In the genomic region with DNA sequence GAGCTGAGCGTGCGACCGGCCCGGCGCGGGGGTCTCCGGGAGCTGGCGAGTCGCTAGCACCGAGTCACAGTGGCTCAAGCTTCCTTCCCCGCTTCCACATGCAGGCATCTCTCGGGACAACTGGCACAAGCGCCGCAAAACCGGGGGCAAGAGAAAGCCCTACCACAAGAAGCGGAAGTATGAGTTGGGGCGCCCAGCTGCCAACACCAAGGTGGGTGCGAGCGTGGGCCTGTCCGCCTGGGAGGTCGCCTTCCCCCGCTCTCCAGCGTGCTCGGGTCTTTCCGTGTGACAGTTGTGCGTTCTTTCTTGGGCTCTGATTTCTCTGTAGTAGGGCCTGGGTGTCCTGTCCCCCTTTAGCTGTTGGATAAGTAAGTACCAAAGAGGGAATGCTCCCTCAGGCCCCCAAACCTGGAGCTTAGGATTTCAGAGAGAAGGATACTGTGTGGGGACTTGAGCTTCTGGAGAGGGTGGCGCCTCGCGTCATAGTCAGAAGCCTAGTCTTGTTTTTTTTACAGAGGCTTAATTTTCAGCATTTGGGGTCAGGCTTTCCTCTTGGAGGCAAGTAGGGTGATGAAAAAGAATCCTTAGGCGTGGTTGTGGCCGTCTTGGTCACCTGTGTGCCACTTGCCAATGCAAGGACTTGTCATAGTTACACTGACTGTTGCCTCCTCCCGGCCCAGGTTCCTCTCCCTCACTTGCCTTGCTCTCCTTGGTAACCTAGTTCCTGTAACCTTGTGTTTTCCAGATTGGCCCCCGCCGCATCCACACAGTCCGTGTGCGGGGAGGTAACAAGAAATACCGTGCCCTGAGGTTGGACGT, we compare ENCODE assay signal across 1 cellular context.
A peak's percentile ranks its signal among the peaks of the same experiment; 100 is the strongest.
TF ChIP-seq lines count a peak whose summit lies in the region.

No MANE protein-coding gene starts in this region.

TF ChIP-seq in K562, 482 proteins besides CTCF, POLR2A, EP300 and RAD21 (continued from another document and continues in another):
- TF ChIP-seq, protein P1, sequence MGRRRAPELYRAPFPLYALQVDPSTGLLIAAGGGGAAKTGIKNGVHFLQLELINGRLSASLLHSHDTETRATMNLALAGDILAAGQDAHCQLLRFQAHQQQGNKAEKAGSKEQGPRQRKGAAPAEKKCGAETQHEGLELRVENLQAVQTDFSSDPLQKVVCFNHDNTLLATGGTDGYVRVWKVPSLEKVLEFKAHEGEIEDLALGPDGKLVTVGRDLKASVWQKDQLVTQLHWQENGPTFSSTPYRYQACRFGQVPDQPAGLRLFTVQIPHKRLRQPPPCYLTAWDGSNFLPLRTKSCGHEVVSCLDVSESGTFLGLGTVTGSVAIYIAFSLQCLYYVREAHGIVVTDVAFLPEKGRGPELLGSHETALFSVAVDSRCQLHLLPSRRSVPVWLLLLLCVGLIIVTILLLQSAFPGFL (CRISPR knock-in tag; IDR thresholded peaks at IDR 0.05) = 0 out of 2 replicates have a peak, but pooled peaks have one; percentile 70
- TF ChIP-seq ZNF224 (CRISPR knock-in tag; IDR thresholded peaks at IDR 0.05) = 0 out of 2 replicates have a peak, but pooled peaks have one; percentile 12
- TF ChIP-seq CEBPB (tag; IDR thresholded peaks at IDR 0.05) = no peak
- TF ChIP-seq ZNF12 (CRISPR knock-in tag; IDR thresholded peaks at IDR 0.05) = peak; percentile 64; the same call in 1 of the 2 replicates
- TF ChIP-seq LARP7 (IDR thresholded peaks at IDR 0.05) = no peak
- peak; percentile 33 for TF ChIP-seq RBFOX2 (IDR thresholded peaks at IDR 0.05; ENCODE audit: low read depth, low read length)
- TF ChIP-seq TGIF2 (CRISPR knock-in tag; IDR thresholded peaks at IDR 0.05) = peak; percentile 84; the same call in 1 of the 2 replicates
- no peak for TF ChIP-seq ZBTB7A (IDR thresholded peaks at IDR 0.05; ENCODE audit: borderline replicate concordance, control insufficient read depth, low read depth, low read length)
- TF ChIP-seq, protein P2, sequence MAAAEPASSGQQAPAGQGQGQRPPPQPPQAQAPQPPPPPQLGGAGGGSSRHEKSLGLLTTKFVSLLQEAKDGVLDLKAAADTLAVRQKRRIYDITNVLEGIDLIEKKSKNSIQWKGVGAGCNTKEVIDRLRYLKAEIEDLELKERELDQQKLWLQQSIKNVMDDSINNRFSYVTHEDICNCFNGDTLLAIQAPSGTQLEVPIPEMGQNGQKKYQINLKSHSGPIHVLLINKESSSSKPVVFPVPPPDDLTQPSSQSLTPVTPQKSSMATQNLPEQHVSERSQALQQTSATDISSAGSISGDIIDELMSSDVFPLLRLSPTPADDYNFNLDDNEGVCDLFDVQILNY (CRISPR knock-in tag; IDR thresholded peaks at IDR 0.05) = peak; percentile 52; the same call in 1 of the 2 replicates
- no peak for TF ChIP-seq ZNF347 (CRISPR knock-in tag; IDR thresholded peaks at IDR 0.05; ENCODE audit: low read depth)
- TF ChIP-seq POLR2G (IDR thresholded peaks at IDR 0.05; ENCODE audit: low read depth, low read length) = peak; percentile 78; the same call in 1 of the 2 replicates
- TF ChIP-seq FOXA3 (CRISPR knock-in tag; conservative IDR thresholded peaks at IDR 0.05 in 1 of 2, IDR thresholded peaks at IDR 0.05 in 1 of 2) = peak in 1 of 2 experiments; percentile 66; a peak in 1 of 4 replicates
- no peak for TF ChIP-seq POLR2H (tag; IDR thresholded peaks at IDR 0.05; ENCODE audit: low read depth)
- TF ChIP-seq, protein P3, sequence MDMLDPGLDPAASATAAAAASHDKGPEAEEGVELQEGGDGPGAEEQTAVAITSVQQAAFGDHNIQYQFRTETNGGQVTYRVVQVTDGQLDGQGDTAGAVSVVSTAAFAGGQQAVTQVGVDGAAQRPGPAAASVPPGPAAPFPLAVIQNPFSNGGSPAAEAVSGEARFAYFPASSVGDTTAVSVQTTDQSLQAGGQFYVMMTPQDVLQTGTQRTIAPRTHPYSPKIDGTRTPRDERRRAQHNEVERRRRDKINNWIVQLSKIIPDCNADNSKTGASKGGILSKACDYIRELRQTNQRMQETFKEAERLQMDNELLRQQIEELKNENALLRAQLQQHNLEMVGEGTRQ (CRISPR knock-in tag; IDR thresholded peaks at IDR 0.05) = no peak
- TF ChIP-seq, protein P4, sequence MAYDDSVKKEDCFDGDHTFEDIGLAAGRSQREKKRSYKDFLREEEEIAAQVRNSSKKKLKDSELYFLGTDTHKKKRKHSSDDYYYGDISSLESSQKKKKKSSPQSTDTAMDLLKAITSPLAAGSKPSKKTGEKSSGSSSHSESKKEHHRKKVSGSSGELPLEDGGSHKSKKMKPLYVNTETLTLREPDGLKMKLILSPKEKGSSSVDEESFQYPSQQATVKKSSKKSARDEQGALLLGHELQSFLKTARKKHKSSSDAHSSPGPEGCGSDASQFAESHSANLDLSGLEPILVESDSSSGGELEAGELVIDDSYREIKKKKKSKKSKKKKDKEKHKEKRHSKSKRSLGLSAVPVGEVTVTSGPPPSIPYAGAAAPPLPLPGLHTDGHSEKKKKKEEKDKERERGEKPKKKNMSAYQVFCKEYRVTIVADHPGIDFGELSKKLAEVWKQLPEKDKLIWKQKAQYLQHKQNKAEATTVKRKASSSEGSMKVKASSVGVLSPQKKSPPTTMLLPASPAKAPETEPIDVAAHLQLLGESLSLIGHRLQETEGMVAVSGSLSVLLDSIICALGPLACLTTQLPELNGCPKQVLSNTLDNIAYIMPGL (CRISPR knock-in tag; IDR thresholded peaks at IDR 0.05) = peak; percentile 60
- TF ChIP-seq, protein P5, sequence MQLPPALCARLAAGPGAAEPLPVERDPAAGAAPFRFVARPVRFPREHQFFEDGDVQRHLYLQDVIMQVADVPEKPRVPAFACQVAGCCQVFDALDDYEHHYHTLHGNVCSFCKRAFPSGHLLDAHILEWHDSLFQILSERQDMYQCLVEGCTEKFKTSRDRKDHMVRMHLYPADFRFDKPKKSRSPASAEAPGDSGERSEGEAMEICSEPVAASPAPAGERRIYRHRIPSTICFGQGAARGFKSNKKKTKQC (CRISPR knock-in tag; IDR thresholded peaks at IDR 0.05) = 0 out of 2 replicates have a peak, but pooled peaks have one; percentile 0
- TF ChIP-seq ZNF212 (CRISPR knock-in tag; IDR thresholded peaks at IDR 0.05) = 0 out of 2 replicates have a peak, but pooled peaks have one; percentile 39
- TF ChIP-seq, protein P6, sequence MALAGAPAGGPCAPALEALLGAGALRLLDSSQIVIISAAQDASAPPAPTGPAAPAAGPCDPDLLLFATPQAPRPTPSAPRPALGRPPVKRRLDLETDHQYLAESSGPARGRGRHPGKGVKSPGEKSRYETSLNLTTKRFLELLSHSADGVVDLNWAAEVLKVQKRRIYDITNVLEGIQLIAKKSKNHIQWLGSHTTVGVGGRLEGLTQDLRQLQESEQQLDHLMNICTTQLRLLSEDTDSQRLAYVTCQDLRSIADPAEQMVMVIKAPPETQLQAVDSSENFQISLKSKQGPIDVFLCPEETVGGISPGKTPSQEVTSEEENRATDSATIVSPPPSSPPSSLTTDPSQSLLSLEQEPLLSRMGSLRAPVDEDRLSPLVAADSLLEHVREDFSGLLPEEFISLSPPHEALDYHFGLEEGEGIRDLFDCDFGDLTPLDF (CRISPR knock-in tag; IDR thresholded peaks at IDR 0.05) = no peak; the same call in 1 of the 2 replicates
- peak; percentile 69 for TF ChIP-seq ETV5 (CRISPR knock-in tag; IDR thresholded peaks at IDR 0.05; ENCODE audit: low read depth)
- TF ChIP-seq RBM22 (IDR thresholded peaks at IDR 0.05; ENCODE audit: low read depth, low read length, poor library complexity, severe bottlenecking) = peak; percentile 39
- TF ChIP-seq FOXM1 (IDR thresholded peaks at IDR 0.05; ENCODE audit: low read depth) = no peak
- TF ChIP-seq FOXM1 (CRISPR knock-in tag; IDR thresholded peaks at IDR 0.05; ENCODE audit: low read depth) = peak; percentile 0
- no peak for TF ChIP-seq ZNF830 (CRISPR knock-in tag; IDR thresholded peaks at IDR 0.05)
- TF ChIP-seq, protein P7, sequence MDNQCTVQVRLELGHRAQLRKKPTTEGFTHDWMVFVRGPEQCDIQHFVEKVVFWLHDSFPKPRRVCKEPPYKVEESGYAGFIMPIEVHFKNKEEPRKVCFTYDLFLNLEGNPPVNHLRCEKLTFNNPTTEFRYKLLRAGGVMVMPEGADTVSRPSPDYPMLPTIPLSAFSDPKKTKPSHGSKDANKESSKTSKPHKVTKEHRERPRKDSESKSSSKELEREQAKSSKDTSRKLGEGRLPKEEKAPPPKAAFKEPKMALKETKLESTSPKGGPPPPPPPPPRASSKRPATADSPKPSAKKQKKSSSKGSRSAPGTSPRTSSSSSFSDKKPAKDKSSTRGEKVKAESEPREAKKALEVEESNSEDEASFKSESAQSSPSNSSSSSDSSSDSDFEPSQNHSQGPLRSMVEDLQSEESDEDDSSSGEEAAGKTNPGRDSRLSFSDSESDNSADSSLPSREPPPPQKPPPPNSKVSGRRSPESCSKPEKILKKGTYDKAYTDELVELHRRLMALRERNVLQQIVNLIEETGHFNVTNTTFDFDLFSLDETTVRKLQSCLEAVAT (IDR thresholded peaks at IDR 0.05) = 0 out of 4 replicates have a peak, but pooled peaks of 1 of the 2 experiments have one; percentile 40
- TF ChIP-seq, protein P8, sequence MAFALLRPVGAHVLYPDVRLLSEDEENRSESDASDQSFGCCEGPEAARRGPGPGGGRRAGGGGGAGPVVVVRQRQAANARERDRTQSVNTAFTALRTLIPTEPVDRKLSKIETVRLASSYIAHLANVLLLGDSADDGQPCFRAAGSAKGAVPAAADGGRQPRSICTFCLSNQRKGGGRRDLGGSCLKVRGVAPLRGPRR (CRISPR knock-in tag; IDR thresholded peaks at IDR 0.05) = peak; percentile 43; the same call in 1 of the 2 replicates
- TF ChIP-seq, protein P9, sequence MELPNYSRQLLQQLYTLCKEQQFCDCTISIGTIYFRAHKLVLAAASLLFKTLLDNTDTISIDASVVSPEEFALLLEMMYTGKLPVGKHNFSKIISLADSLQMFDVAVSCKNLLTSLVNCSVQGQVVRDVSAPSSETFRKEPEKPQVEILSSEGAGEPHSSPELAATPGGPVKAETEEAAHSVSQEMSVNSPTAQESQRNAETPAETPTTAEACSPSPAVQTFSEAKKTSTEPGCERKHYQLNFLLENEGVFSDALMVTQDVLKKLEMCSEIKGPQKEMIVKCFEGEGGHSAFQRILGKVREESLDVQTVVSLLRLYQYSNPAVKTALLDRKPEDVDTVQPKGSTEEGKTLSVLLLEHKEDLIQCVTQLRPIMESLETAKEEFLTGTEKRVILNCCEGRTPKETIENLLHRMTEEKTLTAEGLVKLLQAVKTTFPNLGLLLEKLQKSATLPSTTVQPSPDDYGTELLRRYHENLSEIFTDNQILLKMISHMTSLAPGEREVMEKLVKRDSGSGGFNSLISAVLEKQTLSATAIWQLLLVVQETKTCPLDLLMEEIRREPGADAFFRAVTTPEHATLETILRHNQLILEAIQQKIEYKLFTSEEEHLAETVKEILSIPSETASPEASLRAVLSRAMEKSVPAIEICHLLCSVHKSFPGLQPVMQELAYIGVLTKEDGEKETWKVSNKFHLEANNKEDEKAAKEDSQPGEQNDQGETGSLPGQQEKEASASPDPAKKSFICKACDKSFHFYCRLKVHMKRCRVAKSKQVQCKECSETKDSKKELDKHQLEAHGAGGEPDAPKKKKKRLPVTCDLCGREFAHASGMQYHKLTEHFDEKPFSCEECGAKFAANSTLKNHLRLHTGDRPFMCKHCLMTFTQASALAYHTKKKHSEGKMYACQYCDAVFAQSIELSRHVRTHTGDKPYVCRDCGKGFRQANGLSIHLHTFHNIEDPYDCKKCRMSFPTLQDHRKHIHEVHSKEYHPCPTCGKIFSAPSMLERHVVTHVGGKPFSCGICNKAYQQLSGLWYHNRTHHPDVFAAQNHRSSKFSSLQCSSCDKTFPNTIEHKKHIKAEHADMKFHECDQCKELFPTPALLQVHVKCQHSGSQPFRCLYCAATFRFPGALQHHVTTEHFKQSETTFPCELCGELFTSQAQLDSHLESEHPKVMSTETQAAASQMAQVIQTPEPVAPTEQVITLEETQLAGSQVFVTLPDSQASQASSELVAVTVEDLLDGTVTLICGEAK (IDR thresholded peaks at IDR 0.05) = 0 out of 2 replicates have a peak, but pooled peaks have one; percentile 2
- TF ChIP-seq, protein P9 (CRISPR knock-in tag; IDR thresholded peaks at IDR 0.05) = no peak
- peak; percentile 47 for TF ChIP-seq SAP30 (IDR thresholded peaks at IDR 0.05; ENCODE audit: borderline replicate concordance, insufficient read depth, low read depth, low read length, poor library complexity, severe bottlenecking)
- TF ChIP-seq, protein P10, sequence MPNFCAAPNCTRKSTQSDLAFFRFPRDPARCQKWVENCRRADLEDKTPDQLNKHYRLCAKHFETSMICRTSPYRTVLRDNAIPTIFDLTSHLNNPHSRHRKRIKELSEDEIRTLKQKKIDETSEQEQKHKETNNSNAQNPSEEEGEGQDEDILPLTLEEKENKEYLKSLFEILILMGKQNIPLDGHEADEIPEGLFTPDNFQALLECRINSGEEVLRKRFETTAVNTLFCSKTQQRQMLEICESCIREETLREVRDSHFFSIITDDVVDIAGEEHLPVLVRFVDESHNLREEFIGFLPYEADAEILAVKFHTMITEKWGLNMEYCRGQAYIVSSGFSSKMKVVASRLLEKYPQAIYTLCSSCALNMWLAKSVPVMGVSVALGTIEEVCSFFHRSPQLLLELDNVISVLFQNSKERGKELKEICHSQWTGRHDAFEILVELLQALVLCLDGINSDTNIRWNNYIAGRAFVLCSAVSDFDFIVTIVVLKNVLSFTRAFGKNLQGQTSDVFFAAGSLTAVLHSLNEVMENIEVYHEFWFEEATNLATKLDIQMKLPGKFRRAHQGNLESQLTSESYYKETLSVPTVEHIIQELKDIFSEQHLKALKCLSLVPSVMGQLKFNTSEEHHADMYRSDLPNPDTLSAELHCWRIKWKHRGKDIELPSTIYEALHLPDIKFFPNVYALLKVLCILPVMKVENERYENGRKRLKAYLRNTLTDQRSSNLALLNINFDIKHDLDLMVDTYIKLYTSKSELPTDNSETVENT (CRISPR knock-in tag; IDR thresholded peaks at IDR 0.05) = 0 out of 2 replicates have a peak, but pooled peaks have one; percentile 13
- TF ChIP-seq TCF7L2 (IDR thresholded peaks at IDR 0.05; ENCODE audit: low read depth, low read length) = no peak
